ENCODE assay signal across 22 cellular contexts in genomic region chr16:11307639-11308492, GRCh38. TPM values are rescaled to one million over a fixed set of nuclear protein-coding genes. Genes with fewer than 3 reads are reported as not detected.
DNase-seq lines count a peak whose midpoint lies in the region; ATAC-seq and TF ChIP-seq lines count a peak whose summit lies in the region.
"Had no signal": no experiment of that assay in that cellular context is flagged by ENCODE, and none has a peak within 500 bp of the region (broad histone marks: within the 10 kb centered on the region; RNA-seq: fewer than 3 reads in every experiment).

No MANE protein-coding gene starts in this region.

- no peak overlapping the region for H2BK5ac ChIP-seq in neuronal stem cell (ENCODE audit: low read length)

- no peak overlapping the region for H4K91ac ChIP-seq in neuronal stem cell (ENCODE audit: low read depth, low read length, poor library complexity)

- H3K4me1 ChIP-seq in DND-41 (ENCODE audit: insufficient read depth, low read length) (peaks cover 52% of the 10 kb centered on the region), MM.1S (ENCODE audit: low read length) (peaks cover 48% of the 10 kb centered on the region), hepatocyte (ENCODE audit: insufficient read depth) (peaks cover 30% of the 10 kb centered on the region), neuronal stem cell (ENCODE audit: control insufficient read depth in 2 of 2, insufficient read depth in 1 of 2, low read depth in 1 of 2, low read length in 2 of 2) (peaks cover 2 to 6% of the 10 kb centered on the region in 2 donors)

- H2BK15ac ChIP-seq in neuronal stem cell (ENCODE audit: low read length): peak overlapping the region; percentile 56

- no peak overlapping the region for H3K4me3 ChIP-seq in DND-41 (ENCODE audit: low read depth in 1 of 2, low read length in 2 of 2)
- H3K4me3 ChIP-seq in MM.1S (ENCODE audit: low read length): no peak overlapping the region
- no peak overlapping the region for H3K4me3 ChIP-seq in hepatocyte
- peak overlapping the region in 1 of 2 donors; percentile 4 for H3K4me3 ChIP-seq in neuronal stem cell (ENCODE audit: low read length in 2 of 2)
- H3K4me3 ChIP-seq: mucosa of descending colon, right atrium auricular region had no signal

- no peak overlapping the region for H4K8ac ChIP-seq in neuronal stem cell (ENCODE audit: low read depth, low read length)

- peaks cover 44% of the 10 kb centered on the region for H3F3A ChIP-seq in MM.1S (ENCODE audit: insufficient read depth, low read length)

- H3K4me2 ChIP-seq in DND-41 (ENCODE audit: insufficient read depth, low read length) (no peak overlapping the region), MM.1S (ENCODE audit: low read depth, low read length) (no peak overlapping the region), hepatocyte (no peak overlapping the region), neuronal stem cell (ENCODE audit: insufficient read depth, low read length, poor library complexity, severe bottlenecking) (no peak overlapping the region)

- no peak overlapping the region for H2BK120ac ChIP-seq in neuronal stem cell (ENCODE audit: low read depth, low read length)

- H3K9me3 ChIP-seq in DND-41 (ENCODE audit: insufficient read depth, low read length, severe bottlenecking): no peaks in the 10 kb centered on the region
- no peaks in the 10 kb centered on the region for H3K9me3 ChIP-seq in MM.1S (replicated peaks; ENCODE audit: insufficient read depth, low read length)
- no peaks in the 10 kb centered on the region for H3K9me3 ChIP-seq in hepatocyte (ENCODE audit: low read depth)
- H3K9me3 ChIP-seq in neuronal stem cell (replicated peaks in 1 of 2; ENCODE audit: control insufficient read depth in 2 of 2, insufficient read depth in 1 of 2, low read depth in 1 of 2, low read length in 2 of 2): no peaks in the 10 kb centered on the region
- H3K9me3 ChIP-seq: mucosa of descending colon, right atrium auricular region had no signal

- DNase-seq in DND-41 (no peak), MM.1S (no peak), hepatocyte (ENCODE audit: low spot score) (peak; percentile 44), neuronal stem cell (ENCODE audit: low spot score) (no peak), DMS153 treated with DMSO at 0.1 percent for 48 hours (lab: John Stamatoyannopoulos, UW; ENCODE audit: unreplicated experiment) (no peak), amniotic stem cell (lab: John Stamatoyannopoulos, UW) (no peak)
- no peak for DNase-seq in stimulated activated naive CD4-positive, alpha-beta T cell (lab: John Stamatoyannopoulos, UW)
- DNase-seq: activated CD4-positive, alpha-beta T cell treated with anti-CD3 and anti-CD28 coated beads for 4 hours; activated CD8-positive, alpha-beta memory T cell treated with anti-CD3 and anti-CD28 coated beads, Interleukin-2, amount 50 U/mL, for 48 hours; activated gamma-delta T cell treated with Interleukin-2 at 50 U/mL for 16 hours; aorta; COR-L47; erythroblast; NCI-H187 treated with DMSO at 0.1 percent for 48 hours; NCI-H226 had no signal

- H4K20me1 ChIP-seq in DND-41 (ENCODE audit: insufficient read depth, low read length): no peaks in the 10 kb centered on the region
- H4K20me1 ChIP-seq in MM.1S (ENCODE audit: insufficient read depth, low read length): no peaks in the 10 kb centered on the region
- no peaks in the 10 kb centered on the region for H4K20me1 ChIP-seq in hepatocyte (ENCODE audit: insufficient read depth, poor library complexity, severe bottlenecking)

- H3K23ac ChIP-seq in neuronal stem cell (ENCODE audit: low read depth, low read length, poor library complexity): peak overlapping the region; percentile 90

- no peaks in the 10 kb centered on the region for H3K79me2 ChIP-seq in DND-41 (ENCODE audit: insufficient read depth, low read length)
- H3K79me2 ChIP-seq in MM.1S (ENCODE audit: low read length): no peaks in the 10 kb centered on the region
- no peaks in the 10 kb centered on the region for H3K79me2 ChIP-seq in hepatocyte

- peak overlapping the region; percentile 27 for H3K4ac ChIP-seq in neuronal stem cell (ENCODE audit: low read length)

- ATAC-seq in DND-41 (ENCODE audit: insufficient read depth, low read depth) (no peak), GM18870 (IDR thresholded peaks at IDR 0.05; ENCODE audit: unreplicated experiment) (no peak)

- H3K9me2 ChIP-seq in MM.1S (replicated peaks; ENCODE audit: insufficient read depth, low read length) (no peaks in the 10 kb centered on the region), hepatocyte (replicated peaks; ENCODE audit: insufficient read depth) (no peaks in the 10 kb centered on the region)

- H3K27me3 ChIP-seq in DND-41 (ENCODE audit: insufficient read depth, low read length, poor library complexity) (no peaks in the 10 kb centered on the region), MM.1S (replicated peaks; ENCODE audit: insufficient read depth, low read length) (no peaks in the 10 kb centered on the region), hepatocyte (no peaks in the 10 kb centered on the region), neuronal stem cell (ENCODE audit: control insufficient read depth in 3 of 3, insufficient read depth in 3 of 3, low read depth in 1 of 3, low read length in 3 of 3) (no peaks in the 10 kb centered on the region)
- H3K27me3 ChIP-seq: right atrium auricular region had no signal

- H3K27ac ChIP-seq in DND-41 (ENCODE audit: low read length): peak overlapping the region; percentile 61
- H3K27ac ChIP-seq in MM.1S (ENCODE audit: low read length): peak overlapping the region; percentile 100; the same call in 1 of the 2 replicates
- peak overlapping the region; percentile 88 for H3K27ac ChIP-seq in hepatocyte
- no peak overlapping the region for H3K27ac ChIP-seq in neuronal stem cell (replicated peaks; ENCODE audit: low read length)
- H3K27ac ChIP-seq: right atrium auricular region had no signal

- H2AFZ ChIP-seq in DND-41 (ENCODE audit: low read depth, low read length) (no peak overlapping the region), MM.1S (ENCODE audit: low read length) (no peak overlapping the region), hepatocyte (no peak overlapping the region), neuronal stem cell (ENCODE audit: low read length) (peak overlapping the region; percentile 32)

- WGBS in hepatocyte (ENCODE audit: low lambda C conversion rate, missing lambda C conversion rate): 77% methylated on average over 21 of the region's 21 CpGs
- WGBS in neuronal stem cell (ENCODE audit: extremely low coverage in 2 of 2, insufficient read length in 2 of 2, insufficient replicate concordance in 1 of 2), 2 donors: no CpG with 5 or more reads among the region's 21 CpGs

- TF ChIP-seq CTCF in DND-41 (IDR thresholded peaks at IDR 0.05; ENCODE audit: borderline replicate concordance, extremely low read depth, low read length, poor library complexity, severe bottlenecking) (no peak), MM.1S (IDR thresholded peaks at IDR 0.05; ENCODE audit: low read length) (no peak), hepatocyte (IDR thresholded peaks at IDR 0.05; ENCODE audit: poor library complexity) (no peak)

- H3K18ac ChIP-seq in neuronal stem cell (ENCODE audit: low read length): peak overlapping the region; percentile 90

- peak overlapping the region; percentile 91 for H2BK12ac ChIP-seq in neuronal stem cell (ENCODE audit: low read length)

- H3K79me1 ChIP-seq in neuronal stem cell (ENCODE audit: low read depth, low read length): no peaks in the 10 kb centered on the region

- H3K36me3 ChIP-seq in DND-41 (ENCODE audit: insufficient read depth, low read length) (no peaks in the 10 kb centered on the region), MM.1S (replicated peaks; ENCODE audit: insufficient read depth, low read length) (no peaks in the 10 kb centered on the region), hepatocyte (replicated peaks; ENCODE audit: insufficient read depth, low read depth) (no peaks in the 10 kb centered on the region), neuronal stem cell (replicated peaks in 1 of 2; ENCODE audit: control insufficient read depth in 2 of 2, insufficient read depth in 2 of 2, low read length in 2 of 2) (no peaks in the 10 kb centered on the region)
- H3K36me3 ChIP-seq: right atrium auricular region had no signal

- peak overlapping the region; percentile 60 for H2AK5ac ChIP-seq in neuronal stem cell (ENCODE audit: low read depth, low read length)

- no peak overlapping the region for H3K14ac ChIP-seq in neuronal stem cell (ENCODE audit: low read length)

- H3K9ac ChIP-seq in DND-41 (ENCODE audit: low read depth, low read length) (no peak overlapping the region), MM.1S (ENCODE audit: low read length) (no peak overlapping the region), neuronal stem cell (ENCODE audit: low read depth, low read length, poor library complexity) (no peak overlapping the region)

RNA-seq across cellular contexts. Expression of gene PRM1, which starts 26.7 kb away (rescaled TPM):
- not detected in 2 replicates for total RNA-seq in hepatocyte
- not detected in 2 replicates for polyA plus RNA-seq in hepatocyte
- polyA plus RNA-seq in neuronal stem cell (2013, experiment 1 of 2): not detected
- not detected for polyA plus RNA-seq in neuronal stem cell (2013, experiment 2 of 2)
- total RNA-seq: aorta, frontal cortex, H4, mucosa of descending colon, right atrium auricular region, RPMI7951, ureter had no signal
- polyA plus RNA-seq: aorta had no signal

RNA-seq across cellular contexts. Expression of gene PRM2, which starts 31.6 kb away (rescaled TPM):
- total RNA-seq in hepatocyte: not detected in 2 replicates
- polyA plus RNA-seq in hepatocyte: not detected in 2 replicates
- not detected for polyA plus RNA-seq in neuronal stem cell (2013, experiment 1 of 2)
- not detected for polyA plus RNA-seq in neuronal stem cell (2013, experiment 2 of 2)
- total RNA-seq: aorta, frontal cortex, H4, mucosa of descending colon, right atrium auricular region, RPMI7951, ureter had no signal
- polyA plus RNA-seq: aorta had no signal

RNA-seq across cellular contexts. Expression of gene PRM3, which starts 34.4 kb away (rescaled TPM):
- not detected in 2 replicates for total RNA-seq in hepatocyte
- polyA plus RNA-seq in hepatocyte: not detected in 2 replicates
- not detected for polyA plus RNA-seq in neuronal stem cell (2013, experiment 1 of 2)
- polyA plus RNA-seq in neuronal stem cell (2013, experiment 2 of 2): not detected
- total RNA-seq: aorta, frontal cortex, H4, mucosa of descending colon, right atrium auricular region, RPMI7951, ureter had no signal
- polyA plus RNA-seq: aorta had no signal

RNA-seq across cellular contexts. Expression of gene RMI2, which starts 37.4 kb away (rescaled TPM):
- total RNA-seq in hepatocyte: 6.7 and 9.8 TPM in 2 replicates
- polyA plus RNA-seq in hepatocyte: 11.4 and 16.1 TPM in 2 replicates
- polyA plus RNA-seq in neuronal stem cell (2013, experiment 1 of 2): 48.2 TPM
- 49.5 TPM for polyA plus RNA-seq in neuronal stem cell (2013, experiment 2 of 2)

RNA-seq across cellular contexts. Expression of gene TNP2, which starts 38.7 kb away (rescaled TPM):
- not detected in 2 replicates for total RNA-seq in hepatocyte
- polyA plus RNA-seq in hepatocyte: not detected in 2 replicates
- polyA plus RNA-seq in neuronal stem cell (2013, experiment 1 of 2): not detected
- polyA plus RNA-seq in neuronal stem cell (2013, experiment 2 of 2): not detected
- total RNA-seq: aorta, frontal cortex, H4, mucosa of descending colon, right atrium auricular region, RPMI7951, ureter had no signal
- polyA plus RNA-seq: aorta had no signal
